16 cellular contexts compared by ENCODE assay signal in genomic region chr5:97909541-97909940, GRCh38.
A peak's percentile ranks its signal among the peaks of the same experiment; 100 is the strongest.
DNase-seq lines count a peak whose midpoint lies in the region; TF ChIP-seq lines count a peak whose summit lies in the region.
"Had no signal": no experiment of that assay in that cellular context is flagged by ENCODE, and none has a peak within 500 bp of the region (broad histone marks: within the 10 kb centered on the region; RNA-seq: fewer than 3 reads in every experiment).

No MANE protein-coding gene starts in this region.

- H2BK12ac ChIP-seq in trophoblast cell (ENCODE audit: low read length) = no peak overlapping the region

- H3K27me3 Mint-ChIP-seq in chondrocyte (ENCODE audit: low read depth) = no peaks in the 10 kb centered on the region
- H3K27me3 Mint-ChIP-seq: CD4-positive, alpha-beta memory T cell had no signal

- no peaks in the 10 kb centered on the region for H3K9me3 ChIP-seq in trophoblast cell (ENCODE audit: insufficient read depth, low read depth, low read length)
- H3K9me3 ChIP-seq: BE2C had no signal

- peak; percentile 35 for DNase-seq in ELR (ENCODE audit: low read depth)
- peak; percentile 22 for DNase-seq in RKO (ENCODE audit: low spot score)
- peak; percentile 76 for DNase-seq in epithelial cell of esophagus (ENCODE audit: low read depth)
- peak; percentile 39 to 55 for DNase-seq in trophoblast cell
- no peak for DNase-seq in activated CD8-positive, alpha-beta memory T cell treated with anti-CD3 and anti-CD28 coated beads, Interleukin-2, amount 50 U/mL, for 48 hours
- DNase-seq in OCI-M1 (lab: John Stamatoyannopoulos, UW) = no peak
- DNase-seq in chondrocyte (ENCODE audit: low spot score) = no peak
- DNase-seq: BE2C; CD4-positive, alpha-beta memory T cell; DMS153; DND-41; H7; IMR-90 had no signal

- WGBS in trophoblast cell (ENCODE audit: extremely low coverage, insufficient coverage, insufficient read length) = no CpG with 5 or more reads among the region's 1 CpG

- no peak overlapping the region for H2BK5ac ChIP-seq in trophoblast cell (ENCODE audit: low read depth, low read length, poor library complexity)

- H3K27ac Mint-ChIP-seq in chondrocyte (ENCODE audit: unreplicated experiment) = no peak overlapping the region
- H3K27ac Mint-ChIP-seq: GM23338 had no signal

- no peaks in the 10 kb centered on the region for H3K4me1 Mint-ChIP-seq in chondrocyte (ENCODE audit: low read depth)
- H3K4me1 Mint-ChIP-seq: CD4-positive, alpha-beta memory T cell had no signal

- no peaks in the 10 kb centered on the region for H3K4me1 ChIP-seq in trophoblast cell (ENCODE audit: control insufficient read depth in 1 of 2, insufficient read depth in 2 of 2, low read length in 2 of 2)
- H3K4me1 ChIP-seq: BE2C had no signal

- H3K23ac ChIP-seq in trophoblast cell (ENCODE audit: low read length) = no peak overlapping the region

- H3K79me1 ChIP-seq in trophoblast cell (ENCODE audit: low read length) = no peaks in the 10 kb centered on the region

- H3K18ac ChIP-seq in trophoblast cell (ENCODE audit: low read length) = no peak overlapping the region

- no peaks in the 10 kb centered on the region for H3K36me3 Mint-ChIP-seq in chondrocyte (ENCODE audit: low read depth)
- H3K36me3 Mint-ChIP-seq: CD4-positive, alpha-beta memory T cell had no signal

- no peaks in the 10 kb centered on the region for H3K27me3 ChIP-seq in trophoblast cell (ENCODE audit: insufficient read depth, low read length)
- H3K27me3 ChIP-seq: BE2C had no signal

- no peak overlapping the region for H4K12ac ChIP-seq in trophoblast cell (ENCODE audit: low read depth, low read length)

- H2AFZ ChIP-seq in trophoblast cell (ENCODE audit: insufficient read depth, low read length, poor library complexity) = no peak overlapping the region
- H2AFZ ChIP-seq: GM23338 had no signal

- peaks cover 18% of the 10 kb centered on the region for H3K9me3 Mint-ChIP-seq in chondrocyte (ENCODE audit: low read depth)

- H4K91ac ChIP-seq in trophoblast cell (ENCODE audit: low read depth, low read length) = no peak overlapping the region

- no peak overlapping the region for H3K9ac ChIP-seq in trophoblast cell (ENCODE audit: low read length)

- no peak overlapping the region for H3K14ac ChIP-seq in trophoblast cell (ENCODE audit: low read length)

- no peak overlapping the region for H3K4ac ChIP-seq in trophoblast cell (ENCODE audit: low read depth, low read length)

- no peak overlapping the region for H3K27ac ChIP-seq in trophoblast cell (ENCODE audit: low read depth, low read length)
- H3K27ac ChIP-seq: C4-2B had no signal

- no peak overlapping the region for H2AK5ac ChIP-seq in trophoblast cell (ENCODE audit: low read length)

- TF ChIP-seq CTCF in epithelial cell of esophagus (IDR thresholded peaks at IDR 0.05; ENCODE audit: insufficient read depth, low read depth, low read length, missing control alignments) (no peak), chondrocyte (IDR thresholded peaks at IDR 0.05) (no peak)

- no peak overlapping the region for H3K4me2 ChIP-seq in trophoblast cell (ENCODE audit: low read length)
- H3K4me2 ChIP-seq: GM23338 had no signal

- H4K8ac ChIP-seq in trophoblast cell (ENCODE audit: low read depth, low read length) = no peak overlapping the region

- H3K4me3 Mint-ChIP-seq in chondrocyte (ENCODE audit: unreplicated experiment) = no peak overlapping the region
- H3K4me3 Mint-ChIP-seq: CD4-positive, alpha-beta memory T cell; GM23338 had no signal

- H3K4me3 ChIP-seq in epithelial cell of esophagus (ENCODE audit: low read length) (no peak overlapping the region), trophoblast cell (ENCODE audit: low read depth, low read length) (no peak overlapping the region)
- H3K4me3 ChIP-seq: GM12878, GM23338 had no signal

- H3K79me2 ChIP-seq in trophoblast cell (ENCODE audit: control insufficient read depth, insufficient read depth, low read length, poor library complexity) = no peaks in the 10 kb centered on the region

- H2BK120ac ChIP-seq in trophoblast cell (ENCODE audit: insufficient read depth, low read length, poor library complexity) = no peak overlapping the region

- no peaks in the 10 kb centered on the region for H3K36me3 ChIP-seq in trophoblast cell (ENCODE audit: control insufficient read depth in 1 of 2, insufficient read depth in 2 of 2, low read length in 2 of 2)
- H3K36me3 ChIP-seq: BE2C had no signal

Comparison
In these comparisons a context has a peak if more than half of its experiments do, and no peak if none do; other contexts are left out.
1. DNase-seq: peak in ELR (single experiment), RKO (single experiment), epithelial cell of esophagus (single experiment) and trophoblast cell (2 of 2); none in activated CD8-positive, alpha-beta memory T cell treated with anti-CD3 and anti-CD28 coated beads, Interleukin-2, amount 50 U/mL, for 48 hours (single experiment), OCI-M1 (single experiment) and chondrocyte (single experiment).